ENCODE assay signal across 20 cellular contexts in the genomic region with DNA sequence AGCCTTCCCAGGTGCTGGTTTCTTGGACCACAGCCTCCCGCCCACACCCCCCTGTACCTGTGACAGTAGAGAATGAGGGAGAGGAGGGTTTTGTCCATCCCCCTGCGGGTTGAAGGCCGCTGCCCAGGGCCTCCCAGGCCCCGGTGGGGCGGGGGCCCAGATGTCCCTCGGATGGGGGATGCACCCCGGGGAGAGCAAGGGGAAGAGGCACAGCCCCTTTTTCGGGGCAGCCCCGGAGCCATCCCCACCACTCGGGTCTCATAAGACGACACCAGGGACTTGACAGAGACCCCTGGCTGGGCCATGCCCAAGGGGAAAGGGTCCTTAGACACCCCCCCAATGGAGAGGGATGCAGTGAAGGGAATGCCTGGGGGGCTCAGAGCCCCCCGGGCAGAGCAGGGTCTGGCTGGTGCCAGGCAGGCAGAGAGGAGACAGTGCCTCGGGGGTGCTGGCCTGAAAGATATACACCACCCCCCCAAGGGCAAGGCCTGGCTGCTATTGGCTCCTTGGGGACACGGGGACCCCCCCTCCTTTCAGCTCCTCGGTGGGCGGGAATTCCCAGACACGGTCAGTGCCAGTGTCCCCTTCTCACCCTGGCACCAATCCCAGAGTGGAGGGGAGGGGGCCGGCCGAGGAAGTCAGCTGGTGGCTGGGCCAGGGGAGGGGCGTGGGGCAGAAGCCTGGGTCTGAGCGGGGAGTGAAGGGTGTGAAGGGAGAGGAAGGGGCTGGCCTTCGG. TPM values are rescaled to one million over a fixed set of nuclear protein-coding genes. Genes with fewer than 3 reads are reported as not detected.
A peak's percentile ranks its signal among the peaks of the same experiment; 100 is the strongest.
DNase-seq lines count a peak whose midpoint lies in the region; ATAC-seq and TF ChIP-seq lines count a peak whose summit lies in the region.
"Had no signal": no experiment of that assay in that cellular context is flagged by ENCODE, and none has a peak within 500 bp of the region (broad histone marks: within the 10 kb centered on the region; RNA-seq: fewer than 3 reads in every experiment).

No MANE protein-coding gene starts in this region.

- H3K4me1 ChIP-seq in sigmoid colon = peaks cover 0 to 67% (median 54%) of the 10 kb centered on the region in 4 donors

- peak overlapping the region in 2 of 4 donors; percentile 14 to 23 for H3K4me3 ChIP-seq in sigmoid colon
- H3K4me3 ChIP-seq: mucosa of descending colon, ovary had no signal

- TF ChIP-seq POLR2A in sigmoid colon (IDR thresholded peaks at IDR 0.05) = no peak

- TF ChIP-seq EP300 in sigmoid colon (IDR thresholded peaks at IDR 0.05) = no peak

- intact Hi-C loops in head of caudate nucleus (cut with DNase I) (loop anchor here (2.0 kb wide), 2 partner anchors 15 to 39 kb away; partner anchors contain the start of genes MEPCE, NYAP1 and ZCWPW1), sigmoid colon (cut with DNase I) (loop anchor here (2.0 to 5.0 kb wide), 3 partner anchors 91 to 224 kb away; partner anchors contain the start of gene GIGYF1)

- peaks cover 0 to 55% (median 15%) of the 10 kb centered on the region in 4 donors for H3K36me3 ChIP-seq in sigmoid colon
- H3K36me3 ChIP-seq: ovary had no signal

- no peak for TF ChIP-seq CTCF in sigmoid colon (IDR thresholded peaks at IDR 0.05)

- DNase-seq in DMS79 treated with DMSO at 0.1 percent for 48 hours (lab: John Stamatoyannopoulos, UW) (peak; percentile 8), amygdala (lab: John Stamatoyannopoulos, UW) (peak; percentile 31 to 98 (median 92)), head of caudate nucleus (peak; percentile 91 to 99 (median 96)), sigmoid colon (no peak), dedifferentiated amniotic fluid mesenchymal stem cell (ENCODE audit: extremely low spot score) (no peak)
- DNase-seq: activated CD4-positive, alpha-beta T cell treated with anti-CD3 and anti-CD28 coated beads for 48 hours; activated T-cell treated with anti-CD3 and anti-CD28 coated beads for 4 hours; central memory CD4-positive, alpha-beta T cell; DMS153; glutamatergic neuron; NCI-H1436; NCI-H226; ovary; stimulated activated naive CD8-positive, alpha-beta T cell treated with anti-CD3 and anti-CD28 coated beads, Interleukin-15, Interleukin-2, amounts not matched to agents 100 U/mL and 50 U/mL, for 24 hours; T-helper 9 cell had no signal

- no peak for ATAC-seq in GM21367 (IDR thresholded peaks at IDR 0.05; ENCODE audit: unreplicated experiment)
- no peak for ATAC-seq in HG02840 (IDR thresholded peaks at IDR 0.05; ENCODE audit: low FRiP score, unreplicated experiment)
- ATAC-seq: mucosa of descending colon; stimulated activated naive CD8-positive, alpha-beta T cell treated with anti-CD3 and anti-CD28 coated beads, Interleukin-15, Interleukin-2, amounts not matched to agents 100 U/mL and 50 U/mL, for 24 hours had no signal

- WGBS in sigmoid colon, 2 donors = 80 to 81% methylated on average over 22 of the region's 22 CpGs

- no peaks in the 10 kb centered on the region for H3K9me3 ChIP-seq in sigmoid colon
- H3K9me3 ChIP-seq: mucosa of descending colon, ovary had no signal

- H3K27me3 ChIP-seq in sigmoid colon = no peaks in the 10 kb centered on the region
- H3K27me3 ChIP-seq: ovary had no signal

- H3K27ac ChIP-seq in sigmoid colon = peak overlapping the region; percentile 36 to 77 (median 72)

RNA-seq across cellular contexts. Expression of gene SPACDR, which starts 3.7 kb away (rescaled TPM):
- under 1 TPM in 1 of 4 donors, not detected in 3; 0.95 TPM for total RNA-seq in sigmoid colon
- polyA plus RNA-seq in sigmoid colon = under 1 TPM in 1 of 3 donors, not detected in 2; 0.63 TPM
- total RNA-seq: kidney epithelial cell had no signal

RNA-seq across cellular contexts. Expression of gene TSC22D4, which starts 11.2 kb away (rescaled TPM):
- total RNA-seq in sigmoid colon = 10 to 100 TPM; 24.4 to 31.6 (median 28.5) TPM
- polyA plus RNA-seq in sigmoid colon = 10 to 100 TPM; 46.8 to 53.5 (median 51.1) TPM

RNA-seq across cellular contexts. Expression of gene NYAP1, which starts 15.9 kb away (rescaled TPM):
- total RNA-seq in sigmoid colon = 1 to 10 TPM; 1.1 to 1.5 (median 1.4) TPM
- 1 to 10 TPM in 1 of 3 donors, under 1 TPM in 1, not detected in 1; 0.23 to 1.6 TPM for polyA plus RNA-seq in sigmoid colon
- total RNA-seq: B cell had no signal

RNA-seq across cellular contexts. Expression of gene PPP1R35, which starts 31.5 kb away (rescaled TPM):
- total RNA-seq in sigmoid colon = 10 to 100 TPM; 17.4 to 42.6 (median 35.2) TPM
- polyA plus RNA-seq in sigmoid colon = 10 to 100 TPM; 28.2 to 45.5 (median 31.4) TPM

RNA-seq across cellular contexts. Expression of gene MEPCE, which starts 38.2 kb away (rescaled TPM):
- 10 to 100 TPM; 20.0 to 29.7 (median 25.5) TPM for total RNA-seq in sigmoid colon
- 10 to 100 TPM; 18.0 to 32.1 (median 19.7) TPM for polyA plus RNA-seq in sigmoid colon

Comparison
In these comparisons a context has a peak if more than half of its experiments do, and no peak if none do; other contexts are left out.
1. DNase-seq: peak in DMS79 treated with DMSO at 0.1 percent for 48 hours (single experiment), amygdala (56 of 56) and head of caudate nucleus (42 of 42); none in sigmoid colon (single experiment) and dedifferentiated amniotic fluid mesenchymal stem cell (single experiment).